ENCODE assay signal across 1 cellular context in the genomic region with DNA sequence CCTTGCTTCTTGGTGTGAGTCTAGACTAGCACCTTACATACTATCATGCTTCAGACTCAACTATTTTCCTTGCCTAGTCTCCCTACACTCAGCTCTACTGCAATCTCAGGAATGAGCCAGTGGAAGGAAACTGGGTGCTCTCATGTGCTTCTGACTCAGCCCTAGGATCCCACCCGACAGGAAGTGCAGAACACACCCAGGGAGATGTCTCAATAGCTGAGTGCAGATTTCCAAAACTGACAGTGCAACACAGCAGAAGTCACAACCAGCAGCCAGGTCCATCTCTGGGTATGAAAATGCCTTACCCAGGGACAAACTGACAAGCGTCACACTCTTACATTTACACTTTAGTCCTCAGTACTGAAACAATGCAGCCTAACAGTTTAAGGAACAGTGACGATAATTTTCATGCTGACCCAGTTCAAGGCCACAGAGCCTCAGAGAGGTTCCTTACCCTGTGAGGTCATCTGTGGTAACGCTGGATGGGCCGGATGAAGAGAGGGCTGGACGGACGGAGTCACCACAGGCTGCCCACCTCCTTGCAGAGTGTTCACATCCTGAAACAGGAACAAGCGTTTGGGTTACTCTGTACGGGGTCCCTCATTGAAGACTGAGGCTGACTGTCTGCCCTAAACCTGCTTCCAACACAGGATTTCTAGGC.
TF ChIP-seq lines count a peak whose summit lies in the region.

No MANE protein-coding gene starts in this region.

TF ChIP-seq in HepG2, 621 proteins besides CTCF, POLR2A, EP300 and RAD21:
- no peak for TF ChIP-seq ATF7 (IDR thresholded peaks at IDR 0.05)
- TF ChIP-seq ATF7 (CRISPR knock-in tag; IDR thresholded peaks at IDR 0.05): no peak
- TF ChIP-seq FOSL2 (CRISPR knock-in tag; IDR thresholded peaks at IDR 0.05): 0 out of 2 replicates have a peak, but pooled peaks have one; percentile 22
